In the genomic region with DNA sequence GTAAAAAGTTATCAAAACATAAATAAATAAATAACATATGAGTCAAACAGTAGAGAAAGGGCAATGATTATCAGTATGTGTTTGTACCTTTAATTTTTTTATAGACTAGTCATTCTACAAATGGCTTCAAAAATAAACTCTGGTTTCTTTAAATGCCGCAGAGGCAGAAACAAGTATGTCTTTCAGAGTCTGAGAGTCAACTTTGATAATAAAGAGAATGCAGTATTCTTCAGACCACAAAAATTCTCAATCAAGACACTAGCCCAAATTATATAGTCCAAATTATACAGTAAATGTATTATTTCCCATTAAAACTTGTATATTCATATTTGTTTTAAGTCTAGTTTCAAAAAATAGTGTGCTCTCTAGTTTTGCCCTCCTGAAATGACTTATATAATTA, we compare ENCODE assay signal across 7 cellular contexts.
"Had no signal": no experiment of that assay in that cellular context is flagged by ENCODE, and none has a peak within 500 bp of the region (broad histone marks: within the 10 kb centered on the region; RNA-seq: fewer than 3 reads in every experiment).

No MANE protein-coding gene starts in this region.

- DNase-seq: IMR-90, KBM-7, KG1 had no signal

- H3K4me1 Mint-ChIP-seq: IgD-negative memory B cell had no signal

- H3K27me3 Mint-ChIP-seq: IgD-negative memory B cell had no signal

- H3K27ac ChIP-seq: HL-60 had no signal

- H3K27ac Mint-ChIP-seq: IgD-negative memory B cell had no signal

- H3K36me3 Mint-ChIP-seq: IgD-negative memory B cell had no signal

- H3K4me3 ChIP-seq: K562 had no signal

- ATAC-seq: HepG2, K562 had no signal

- H3K4me3 Mint-ChIP-seq: IgD-negative memory B cell had no signal
